Comparison of ENCODE assay signal across 21 cellular contexts in the genomic region with DNA sequence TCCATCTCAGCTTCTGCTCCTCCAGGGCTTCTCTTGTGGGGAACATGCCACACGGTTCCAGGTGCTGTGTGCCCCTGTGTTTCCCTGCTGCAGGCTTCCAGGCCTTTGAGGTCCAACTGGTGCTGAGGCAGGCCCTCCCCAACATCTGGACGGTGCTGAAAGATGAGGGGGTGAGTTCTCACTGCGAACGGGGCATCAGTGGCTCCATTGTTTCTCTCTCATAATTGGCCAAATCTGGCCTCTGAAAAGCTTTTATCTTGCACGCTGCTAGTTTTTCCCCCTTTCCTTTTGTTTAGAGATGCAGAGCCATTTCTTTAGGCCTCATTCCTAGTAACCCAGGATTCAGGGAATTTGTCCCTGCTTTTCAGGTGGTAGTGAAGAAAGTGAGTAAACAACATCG. TPM values are rescaled to one million over a fixed set of nuclear protein-coding genes. Genes with fewer than 3 reads are reported as not detected.
DNase-seq lines count a peak whose midpoint lies in the region; ATAC-seq, FAIRE-seq and TF ChIP-seq lines count a peak whose summit lies in the region.
"Had no signal": no experiment of that assay in that cellular context is flagged by ENCODE, and none has a peak within 500 bp of the region (broad histone marks: within the 10 kb centered on the region; RNA-seq: fewer than 3 reads in every experiment).

No MANE protein-coding gene starts in this region.

- no peak for FAIRE-seq in GM12878 (lab: Jason Lieb, UNC)
- FAIRE-seq: RCC 7860 had no signal

- H3K9me3 ChIP-seq in Caco-2 (no peaks in the 10 kb centered on the region), GM12878 (replicated peaks; ENCODE audit: control insufficient read depth, insufficient read depth, low read length) (no peaks in the 10 kb centered on the region)
- H3K9me3 ChIP-seq: SJCRH30 had no signal

- peak overlapping the region; percentile 71 for H3K27ac Mint-ChIP-seq in Caco-2 (ENCODE audit: unreplicated experiment)
- no peak overlapping the region for H3K27ac Mint-ChIP-seq in activated CD4-positive, alpha-beta memory T cell treated with anti-CD3 and anti-CD28 coated beads for 36 hours
- H3K27ac Mint-ChIP-seq: CD8-positive, alpha-beta T cell had no signal

- H3K4me1 ChIP-seq in Caco-2 (peaks cover 42% of the 10 kb centered on the region), GM12878 (ENCODE audit: control insufficient read depth, insufficient read depth, low read length) (no peaks in the 10 kb centered on the region)
- H3K4me1 ChIP-seq: SJCRH30 had no signal

- RAD21 ChIA-PET in GM12878 (lab: Charles Lee; ENCODE audit: unreplicated experiment): interaction anchor here (1.2 kb wide), 1 partner anchor 17 kb away, joined by 3 read pairs; no protein-coding TSS in a partner anchor

- intact Hi-C loops in Caco-2 (cut with micrococcal nuclease; ENCODE audit: unreplicated experiment): loop anchor here (5.0 kb wide), 2 partner anchors 44 to 99 kb away; no protein-coding TSS in a partner anchor
- intact Hi-C loops in GM12878 (cut with micrococcal nuclease; ENCODE audit: unreplicated experiment): no loop called here
- intact Hi-C loops in activated CD4-positive, alpha-beta memory T cell treated with anti-CD3 and anti-CD28 coated beads for 36 hours (cut with micrococcal nuclease): no loop called here

- H3K27ac ChIP-seq in GM12878 (ENCODE audit: control insufficient read depth, insufficient read depth) (no peak overlapping the region), coronary artery (no peak overlapping the region)
- H3K27ac ChIP-seq: SJCRH30 had no signal

- peaks cover 21% of the 10 kb centered on the region for H3K4me1 Mint-ChIP-seq in Caco-2 (ENCODE audit: low read depth, unreplicated experiment)
- no peaks in the 10 kb centered on the region for H3K4me1 Mint-ChIP-seq in activated CD4-positive, alpha-beta memory T cell treated with anti-CD3 and anti-CD28 coated beads for 36 hours (ENCODE audit: low read depth)

- CTCF ChIA-PET in Caco-2 (lab: Charles Lee): interaction anchor here (0.7 kb wide), 1 partner anchor 1195 kb away, joined by 3 read pairs; no protein-coding TSS in a partner anchor
- CTCF ChIA-PET in GM12878 (lab: Yijun Ruan, JAX): interaction anchor here (0.6 kb wide), 1 partner anchor 633 kb away, joined by 3 read pairs; no protein-coding TSS in a partner anchor
- CTCF ChIA-PET in activated CD4-positive, alpha-beta memory T cell treated with anti-CD3 and anti-CD28 coated beads for 36 hours (lab: Charles Lee): no interaction called here

- DNase-seq in Caco-2: no peak
- DNase-seq in GM12878 (ENCODE audit: low read depth, low spot score): no peak
- peak; percentile 37 for DNase-seq in medulla oblongata (ENCODE audit: extremely low spot score)
- peak; percentile 71 for DNase-seq in pons (ENCODE audit: low spot score)
- no peak for DNase-seq in cerebellar cortex (ENCODE audit: low spot score)
- DNase-seq in coronary artery (ENCODE audit: low spot score): no peak
- DNase-seq in activated CD4-positive, alpha-beta memory T cell treated with anti-CD3 and anti-CD28 coated beads for 36 hours: no peak
- DNase-seq: 8988T; Calu3; CD8-positive, alpha-beta T cell; GDM1; Karpas-422; NCI-H1694 treated with DMSO at 0.1 percent for 48 hours; NCI-H446; NCI-H526; OCI-M1; SJCRH30 had no signal

- POLR2A ChIA-PET in Caco-2 (lab: Charles Lee) (interaction anchor here (0.6 kb wide), 1 partner anchor 243 kb away, joined by 7 read pairs; no protein-coding TSS in a partner anchor), GM12878 (lab: Charles Lee) (no interaction called here)
- POLR2A ChIA-PET in activated CD4-positive, alpha-beta memory T cell treated with anti-CD3 and anti-CD28 coated beads for 36 hours (lab: Charles Lee): no interaction called here

- H3K9me3 Mint-ChIP-seq in Caco-2 (ENCODE audit: unreplicated experiment): no peaks in the 10 kb centered on the region
- H3K9me3 Mint-ChIP-seq in activated CD4-positive, alpha-beta memory T cell treated with anti-CD3 and anti-CD28 coated beads for 36 hours: no peaks in the 10 kb centered on the region
- H3K9me3 Mint-ChIP-seq: CD8-positive, alpha-beta T cell had no signal

- 97% methylated on average over 6 of the region's 6 CpGs for WGBS in GM12878 (ENCODE audit: insufficient coverage, insufficient replicate concordance, low lambda C conversion rate, missing lambda C conversion rate)

- SMC1A ChIA-PET in GM12878 (lab: Charles Lee; ENCODE audit: uncharacterized antibody, unreplicated experiment): interaction anchor here (1.2 to 2.7 kb wide), 2 partner anchors 18 to 21 kb away, joined by 3 to 11 read pairs; a partner anchor contains a TSS

- TF ChIP-seq POLR2A in GM12878 (IDR thresholded peaks at IDR 0.05; ENCODE audit: low read depth, low read length): no peak

- H3K27me3 ChIP-seq in Caco-2 (replicated peaks; ENCODE audit: control insufficient read depth, insufficient read depth, low read length) (no peaks in the 10 kb centered on the region), GM12878 (replicated peaks in 1 of 2; ENCODE audit: control insufficient read depth in 2 of 2, insufficient read depth in 2 of 2, low read length in 1 of 2) (no peaks in the 10 kb centered on the region)

- H3K36me3 Mint-ChIP-seq in Caco-2 (ENCODE audit: insufficient read depth, unreplicated experiment): peaks cover 10% of the 10 kb centered on the region
- H3K36me3 Mint-ChIP-seq in activated CD4-positive, alpha-beta memory T cell treated with anti-CD3 and anti-CD28 coated beads for 36 hours: peaks cover 2% of the 10 kb centered on the region
- H3K36me3 Mint-ChIP-seq: CD8-positive, alpha-beta T cell had no signal

- no peak overlapping the region for H3K4me3 Mint-ChIP-seq in Caco-2 (ENCODE audit: unreplicated experiment)
- no peak overlapping the region for H3K4me3 Mint-ChIP-seq in activated CD4-positive, alpha-beta memory T cell treated with anti-CD3 and anti-CD28 coated beads for 36 hours
- H3K4me3 Mint-ChIP-seq: CD8-positive, alpha-beta T cell had no signal

- no peak for ATAC-seq in GM12878
- no peak for ATAC-seq in HG02870 (IDR thresholded peaks at IDR 0.05; ENCODE audit: unreplicated experiment)
- ATAC-seq: CD8-positive, alpha-beta T cell; HCT116 had no signal

- no peaks in the 10 kb centered on the region for H3K36me3 ChIP-seq in Caco-2 (ENCODE audit: control insufficient read depth, insufficient read depth, low read length)
- no peaks in the 10 kb centered on the region for H3K36me3 ChIP-seq in GM12878 (ENCODE audit: control insufficient read depth in 2 of 2, insufficient read depth in 2 of 2, low read length in 1 of 2)
- H3K36me3 ChIP-seq: SJCRH30 had no signal

- no peak for TF ChIP-seq CTCF in Caco-2 (IDR thresholded peaks at IDR 0.05; ENCODE audit: insufficient read depth in 1 of 2, low read depth in 1 of 2, low read length in 1 of 2, severe bottlenecking in 1 of 2, unreplicated experiment in 1 of 2)
- no peak for TF ChIP-seq CTCF in GM12878 (IDR thresholded peaks at IDR 0.05 in 2 of 3, conservative IDR thresholded peaks at IDR 0.05 in 1 of 3; ENCODE audit: control insufficient read depth in 2 of 3, extremely low read depth in 1 of 3, insufficient read depth in 1 of 3, low read depth in 3 of 3, low read length in 3 of 3)
- TF ChIP-seq CTCF in coronary artery (IDR thresholded peaks at IDR 0.05): no peak

- TF ChIP-seq RAD21 in GM12878 (IDR thresholded peaks at IDR 0.05; ENCODE audit: insufficient read depth, low read depth, low read length): no peak

- in situ Hi-C loops in GM12878 (cut with MboI): no loop called here

- no TSS peak for BruUV-seq in Caco-2 (replicated peaks; lab: Mats Ljungman, UMichigan)
- BruUV-seq in GM12878 (replicated peaks; lab: Mats Ljungman, UMichigan): no TSS peak

- no peak for TF ChIP-seq EP300 in GM12878 (IDR thresholded peaks at IDR 0.05; ENCODE audit: borderline replicate concordance in 1 of 2, control insufficient read depth in 1 of 2, low read depth in 2 of 2, low read length in 2 of 2)

- peak overlapping the region; percentile 48; the same call in 1 of the 2 replicates for H2AFZ ChIP-seq in GM12878 (ENCODE audit: control insufficient read depth, low read depth, low read length)

- no peaks in the 10 kb centered on the region for H4K20me1 ChIP-seq in GM12878 (ENCODE audit: control insufficient read depth, insufficient read depth)

- H3K4me2 ChIP-seq in GM12878 (ENCODE audit: control insufficient read depth, insufficient read depth): no peak overlapping the region

- H3K4me3 ChIP-seq in Caco-2 (ENCODE audit: low read depth, low read length) (no peak overlapping the region), GM12878 (no peak overlapping the region), coronary artery (no peak overlapping the region)
- H3K4me3 ChIP-seq: SJCRH30 had no signal

- no peaks in the 10 kb centered on the region for H3K79me2 ChIP-seq in GM12878 (ENCODE audit: control insufficient read depth, insufficient read depth, low read length)

- no peaks in the 10 kb centered on the region for H3K27me3 Mint-ChIP-seq in Caco-2 (ENCODE audit: insufficient read depth, unreplicated experiment)
- no peaks in the 10 kb centered on the region for H3K27me3 Mint-ChIP-seq in activated CD4-positive, alpha-beta memory T cell treated with anti-CD3 and anti-CD28 coated beads for 36 hours

- H3K9ac ChIP-seq in GM12878 (ENCODE audit: control insufficient read depth, insufficient read depth, low read length): no peak overlapping the region; the same call in 1 of the 2 replicates

RNA-seq across cellular contexts. Expression of a gene that starts 8.6 kb away (rescaled TPM):
- 0.26 and 0.32 TPM in 2 replicates for total RNA-seq in Caco-2 (2022)
- total RNA-seq in GM12878 (2013; cell fraction: nucleolus; rRNA removed): not detected in 2 replicates
- 0.38 TPM in 1 of 2 replicates, not detected in the other for total RNA-seq in GM12878 (2014; rRNA removed)
- total RNA-seq in GM12878 (2014; rRNA removed; fragmentation: Illumina TruSeq; extraction: Trizol): 0.09 TPM in 1 of 2 replicates, not detected in the other
- 0.19 TPM in 1 of 2 replicates, not detected in the other for total RNA-seq in GM12878 (2021)
- not detected for polyA plus RNA-seq in GM12878 (2011; ENCODE audit: low read depth)
- polyA plus RNA-seq in GM12878 (2011; rRNA removed): 0.07 and 0.08 TPM in 2 replicates
- polyA plus RNA-seq in GM12878 (2011; cell fraction: cytosol; rRNA removed): 0.03 and 0.08 TPM in 2 replicates
- polyA plus RNA-seq in GM12878 (2011; cell fraction: nucleus; rRNA removed): 0.13 TPM in 2 replicates
- polyA plus RNA-seq in GM12878 (2012): not detected in 2 replicates
- 0.07 TPM in 1 of 2 replicates, not detected in the other for polyA plus RNA-seq in GM12878 (2014; fragmentation: Illumina TruSeq; extraction: Trizol)
- under 1 TPM; 0.09 to 0.16 TPM for polyA plus RNA-seq in GM12878 (2014; fragmentation: Nextera tagmentation; extraction: Ambion mirVana)
- 0.06 and 0.16 TPM in 2 replicates for polyA plus RNA-seq in GM12878 (2014; rRNA removed)
- polyA plus RNA-seq in GM12878 (2016; fragmentation: Nextera tagmentation; extraction: Ambion mirVana): under 1 TPM; 0.09 to 0.25 TPM
- not detected in 2 replicates for polyA minus RNA-seq in GM12878 (2011; rRNA and poly(A)+ RNA removed)
- polyA minus RNA-seq in GM12878 (2011; cell fraction: cytosol; rRNA and poly(A)+ RNA removed): not detected in 2 replicates
- not detected in 2 replicates for polyA minus RNA-seq in GM12878 (2011; cell fraction: nucleus; rRNA and poly(A)+ RNA removed)
- total RNA-seq in activated CD4-positive, alpha-beta memory T cell treated with anti-CD3 and anti-CD28 coated beads for 36 hours: under 1 TPM; 0.29 to 0.31 TPM
- total RNA-seq: CD8-positive, alpha-beta T cell; M059J; SJCRH30 had no signal

RNA-seq across cellular contexts. Expression of a gene that starts 18.4 kb away (rescaled TPM):
- 71.1 and 81.0 TPM in 2 replicates for total RNA-seq in Caco-2 (2022)
- total RNA-seq in GM12878 (2013; cell fraction: nucleolus; rRNA removed): 7.2 and 7.7 TPM in 2 replicates
- total RNA-seq in GM12878 (2014; rRNA removed): 98.6 and 104 TPM in 2 replicates
- total RNA-seq in GM12878 (2014; rRNA removed; fragmentation: Illumina TruSeq; extraction: Trizol): 81.9 and 82.3 TPM in 2 replicates
- total RNA-seq in GM12878 (2021): 68.5 and 69.3 TPM in 2 replicates
- 27.6 TPM for polyA plus RNA-seq in GM12878 (2011; ENCODE audit: low read depth)
- polyA plus RNA-seq in GM12878 (2011; rRNA removed): 108 and 128 TPM in 2 replicates
- polyA plus RNA-seq in GM12878 (2011; cell fraction: cytosol; rRNA removed): 71.8 and 90.7 TPM in 2 replicates
- polyA plus RNA-seq in GM12878 (2011; cell fraction: nucleus; rRNA removed): 56.8 and 59.3 TPM in 2 replicates
- 46.6 and 58.0 TPM in 2 replicates for polyA plus RNA-seq in GM12878 (2012)
- 78.8 and 80.0 TPM in 2 replicates for polyA plus RNA-seq in GM12878 (2014; fragmentation: Illumina TruSeq; extraction: Trizol)
- polyA plus RNA-seq in GM12878 (2014; fragmentation: Nextera tagmentation; extraction: Ambion mirVana): 100 to 1,000 TPM; 148 to 203 TPM
- polyA plus RNA-seq in GM12878 (2014; rRNA removed): 106 and 124 TPM in 2 replicates
- 100 to 1,000 TPM; 174 to 177 TPM for polyA plus RNA-seq in GM12878 (2016; fragmentation: Nextera tagmentation; extraction: Ambion mirVana)
- 33.0 and 37.8 TPM in 2 replicates for polyA minus RNA-seq in GM12878 (2011; rRNA and poly(A)+ RNA removed)
- 12.4 and 18.0 TPM in 2 replicates for polyA minus RNA-seq in GM12878 (2011; cell fraction: cytosol; rRNA and poly(A)+ RNA removed)
- polyA minus RNA-seq in GM12878 (2011; cell fraction: nucleus; rRNA and poly(A)+ RNA removed): 11.7 and 14.4 TPM in 2 replicates
- total RNA-seq in activated CD4-positive, alpha-beta memory T cell treated with anti-CD3 and anti-CD28 coated beads for 36 hours: 10 to 100 TPM; 84.6 to 89.9 TPM

RNA-seq across cellular contexts. Expression of a gene that starts 19.2 kb away (rescaled TPM):
- 286 and 333 TPM in 2 replicates for total RNA-seq in Caco-2 (2022)
- total RNA-seq in GM12878 (2013; cell fraction: nucleolus; rRNA removed): 171 and 186 TPM in 2 replicates
- 347 and 350 TPM in 2 replicates for total RNA-seq in GM12878 (2014; rRNA removed)
- 329 and 350 TPM in 2 replicates for total RNA-seq in GM12878 (2014; rRNA removed; fragmentation: Illumina TruSeq; extraction: Trizol)
- 306 and 317 TPM in 2 replicates for total RNA-seq in GM12878 (2021)
- polyA plus RNA-seq in GM12878 (2011; ENCODE audit: low read depth): 136 TPM
- 133 and 194 TPM in 2 replicates for polyA plus RNA-seq in GM12878 (2011; rRNA removed)
- 104 and 110 TPM in 2 replicates for polyA plus RNA-seq in GM12878 (2011; cell fraction: cytosol; rRNA removed)
- polyA plus RNA-seq in GM12878 (2011; cell fraction: nucleus; rRNA removed): 182 and 230 TPM in 2 replicates
- 168 and 174 TPM in 2 replicates for polyA plus RNA-seq in GM12878 (2012)
- 294 and 401 TPM in 2 replicates for polyA plus RNA-seq in GM12878 (2014; fragmentation: Illumina TruSeq; extraction: Trizol)
- 100 to 1,000 TPM; 201 to 241 TPM for polyA plus RNA-seq in GM12878 (2014; fragmentation: Nextera tagmentation; extraction: Ambion mirVana)
- polyA plus RNA-seq in GM12878 (2014; rRNA removed): 170 and 172 TPM in 2 replicates
- polyA plus RNA-seq in GM12878 (2016; fragmentation: Nextera tagmentation; extraction: Ambion mirVana): 100 to 1,000 TPM; 452 to 457 TPM
- polyA minus RNA-seq in GM12878 (2011; rRNA and poly(A)+ RNA removed): 148 and 226 TPM in 2 replicates
- 166 and 180 TPM in 2 replicates for polyA minus RNA-seq in GM12878 (2011; cell fraction: cytosol; rRNA and poly(A)+ RNA removed)
- 125 and 214 TPM in 2 replicates for polyA minus RNA-seq in GM12878 (2011; cell fraction: nucleus; rRNA and poly(A)+ RNA removed)
- total RNA-seq in activated CD4-positive, alpha-beta memory T cell treated with anti-CD3 and anti-CD28 coated beads for 36 hours: 100 to 1,000 TPM; 429 to 438 TPM

RNA-seq across cellular contexts. Expression of a gene that starts 46.8 kb away (rescaled TPM):
- total RNA-seq in Caco-2 (2022) (122 and 131 TPM in 2 replicates), GM12878 (2014; rRNA removed) (87.9 and 93.3 TPM in 2 replicates), GM12878 (2014; rRNA removed; fragmentation: Illumina TruSeq; extraction: Trizol) (116 and 119 TPM in 2 replicates), GM12878 (2021) (128 and 139 TPM in 2 replicates)
- 37.0 and 39.7 TPM in 2 replicates for total RNA-seq in GM12878 (2013; cell fraction: nucleolus; rRNA removed)
- 47.7 TPM for polyA plus RNA-seq in GM12878 (2011; ENCODE audit: low read depth)
- polyA plus RNA-seq in GM12878 (2011; rRNA removed) (227 and 257 TPM in 2 replicates), GM12878 (2014; fragmentation: Illumina TruSeq; extraction: Trizol) (98.9 and 134 TPM in 2 replicates), GM12878 (2014; fragmentation: Nextera tagmentation; extraction: Ambion mirVana) (100 to 1,000 TPM; 249 to 257 TPM), GM12878 (2014; rRNA removed) (93.4 and 105 TPM in 2 replicates), GM12878 (2016; fragmentation: Nextera tagmentation; extraction: Ambion mirVana) (100 to 1,000 TPM; 137 to 150 TPM)
- 105 and 107 TPM in 2 replicates for polyA plus RNA-seq in GM12878 (2011; cell fraction: cytosol; rRNA removed)
- 68.8 and 81.2 TPM in 2 replicates for polyA plus RNA-seq in GM12878 (2011; cell fraction: nucleus; rRNA removed)
- polyA plus RNA-seq in GM12878 (2012): 55.3 and 81.1 TPM in 2 replicates
- polyA minus RNA-seq in GM12878 (2011; rRNA and poly(A)+ RNA removed): 113 and 140 TPM in 2 replicates
- polyA minus RNA-seq in GM12878 (2011; cell fraction: cytosol; rRNA and poly(A)+ RNA removed): 29.1 and 45.0 TPM in 2 replicates
- polyA minus RNA-seq in GM12878 (2011; cell fraction: nucleus; rRNA and poly(A)+ RNA removed): 39.4 and 46.5 TPM in 2 replicates
- 100 to 1,000 TPM; 115 to 116 TPM for total RNA-seq in activated CD4-positive, alpha-beta memory T cell treated with anti-CD3 and anti-CD28 coated beads for 36 hours

Comparison
In these comparisons a context has a peak if more than half of its experiments do, and no peak if none do; other contexts are left out.
1. DNase-seq: peak in medulla oblongata (single experiment) and pons (single experiment); none in Caco-2 (0 of 2), GM12878 (single experiment), cerebellar cortex (single experiment), coronary artery (single experiment) and activated CD4-positive, alpha-beta memory T cell treated with anti-CD3 and anti-CD28 coated beads for 36 hours (single experiment).